Comparison of ENCODE assay signal across 1 cellular context in the genomic region with DNA sequence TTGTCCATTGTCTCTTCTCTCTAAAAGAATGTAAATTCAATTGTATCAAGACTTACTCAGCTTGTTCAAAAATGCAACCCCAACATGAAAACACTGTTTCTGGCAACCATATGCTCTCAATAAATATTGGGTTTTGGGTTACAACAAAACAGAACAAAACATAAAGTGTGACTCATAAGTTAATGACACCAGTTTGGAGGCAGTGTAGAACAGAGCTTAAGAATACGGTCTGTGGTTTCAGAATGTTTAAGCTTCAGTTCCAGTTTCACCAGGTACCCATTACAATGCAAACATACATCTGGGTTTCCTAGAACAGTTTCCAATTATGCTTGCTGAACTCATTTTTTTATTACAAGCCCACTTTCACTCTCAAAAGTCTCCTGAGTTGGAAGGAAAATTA.
TF ChIP-seq lines count a peak whose summit lies in the region.

No MANE protein-coding gene starts in this region.

TF ChIP-seq in GM12878, 131 proteins besides CTCF, POLR2A, EP300 and RAD21 (continued from another document):
- TF ChIP-seq, protein P1, sequence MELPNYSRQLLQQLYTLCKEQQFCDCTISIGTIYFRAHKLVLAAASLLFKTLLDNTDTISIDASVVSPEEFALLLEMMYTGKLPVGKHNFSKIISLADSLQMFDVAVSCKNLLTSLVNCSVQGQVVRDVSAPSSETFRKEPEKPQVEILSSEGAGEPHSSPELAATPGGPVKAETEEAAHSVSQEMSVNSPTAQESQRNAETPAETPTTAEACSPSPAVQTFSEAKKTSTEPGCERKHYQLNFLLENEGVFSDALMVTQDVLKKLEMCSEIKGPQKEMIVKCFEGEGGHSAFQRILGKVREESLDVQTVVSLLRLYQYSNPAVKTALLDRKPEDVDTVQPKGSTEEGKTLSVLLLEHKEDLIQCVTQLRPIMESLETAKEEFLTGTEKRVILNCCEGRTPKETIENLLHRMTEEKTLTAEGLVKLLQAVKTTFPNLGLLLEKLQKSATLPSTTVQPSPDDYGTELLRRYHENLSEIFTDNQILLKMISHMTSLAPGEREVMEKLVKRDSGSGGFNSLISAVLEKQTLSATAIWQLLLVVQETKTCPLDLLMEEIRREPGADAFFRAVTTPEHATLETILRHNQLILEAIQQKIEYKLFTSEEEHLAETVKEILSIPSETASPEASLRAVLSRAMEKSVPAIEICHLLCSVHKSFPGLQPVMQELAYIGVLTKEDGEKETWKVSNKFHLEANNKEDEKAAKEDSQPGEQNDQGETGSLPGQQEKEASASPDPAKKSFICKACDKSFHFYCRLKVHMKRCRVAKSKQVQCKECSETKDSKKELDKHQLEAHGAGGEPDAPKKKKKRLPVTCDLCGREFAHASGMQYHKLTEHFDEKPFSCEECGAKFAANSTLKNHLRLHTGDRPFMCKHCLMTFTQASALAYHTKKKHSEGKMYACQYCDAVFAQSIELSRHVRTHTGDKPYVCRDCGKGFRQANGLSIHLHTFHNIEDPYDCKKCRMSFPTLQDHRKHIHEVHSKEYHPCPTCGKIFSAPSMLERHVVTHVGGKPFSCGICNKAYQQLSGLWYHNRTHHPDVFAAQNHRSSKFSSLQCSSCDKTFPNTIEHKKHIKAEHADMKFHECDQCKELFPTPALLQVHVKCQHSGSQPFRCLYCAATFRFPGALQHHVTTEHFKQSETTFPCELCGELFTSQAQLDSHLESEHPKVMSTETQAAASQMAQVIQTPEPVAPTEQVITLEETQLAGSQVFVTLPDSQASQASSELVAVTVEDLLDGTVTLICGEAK (IDR thresholded peaks at IDR 0.05; ENCODE audit: borderline replicate concordance) = no peak; the same call in 1 of the 2 replicates
- TF ChIP-seq NR2C1 (IDR thresholded peaks at IDR 0.05) = no peak
- TF ChIP-seq DPF2 (IDR thresholded peaks at IDR 0.05) = peak; percentile 52; the same call in 1 of the 2 replicates
- no peak for TF ChIP-seq RAD51 (IDR thresholded peaks at IDR 0.05)
- TF ChIP-seq, protein P2, sequence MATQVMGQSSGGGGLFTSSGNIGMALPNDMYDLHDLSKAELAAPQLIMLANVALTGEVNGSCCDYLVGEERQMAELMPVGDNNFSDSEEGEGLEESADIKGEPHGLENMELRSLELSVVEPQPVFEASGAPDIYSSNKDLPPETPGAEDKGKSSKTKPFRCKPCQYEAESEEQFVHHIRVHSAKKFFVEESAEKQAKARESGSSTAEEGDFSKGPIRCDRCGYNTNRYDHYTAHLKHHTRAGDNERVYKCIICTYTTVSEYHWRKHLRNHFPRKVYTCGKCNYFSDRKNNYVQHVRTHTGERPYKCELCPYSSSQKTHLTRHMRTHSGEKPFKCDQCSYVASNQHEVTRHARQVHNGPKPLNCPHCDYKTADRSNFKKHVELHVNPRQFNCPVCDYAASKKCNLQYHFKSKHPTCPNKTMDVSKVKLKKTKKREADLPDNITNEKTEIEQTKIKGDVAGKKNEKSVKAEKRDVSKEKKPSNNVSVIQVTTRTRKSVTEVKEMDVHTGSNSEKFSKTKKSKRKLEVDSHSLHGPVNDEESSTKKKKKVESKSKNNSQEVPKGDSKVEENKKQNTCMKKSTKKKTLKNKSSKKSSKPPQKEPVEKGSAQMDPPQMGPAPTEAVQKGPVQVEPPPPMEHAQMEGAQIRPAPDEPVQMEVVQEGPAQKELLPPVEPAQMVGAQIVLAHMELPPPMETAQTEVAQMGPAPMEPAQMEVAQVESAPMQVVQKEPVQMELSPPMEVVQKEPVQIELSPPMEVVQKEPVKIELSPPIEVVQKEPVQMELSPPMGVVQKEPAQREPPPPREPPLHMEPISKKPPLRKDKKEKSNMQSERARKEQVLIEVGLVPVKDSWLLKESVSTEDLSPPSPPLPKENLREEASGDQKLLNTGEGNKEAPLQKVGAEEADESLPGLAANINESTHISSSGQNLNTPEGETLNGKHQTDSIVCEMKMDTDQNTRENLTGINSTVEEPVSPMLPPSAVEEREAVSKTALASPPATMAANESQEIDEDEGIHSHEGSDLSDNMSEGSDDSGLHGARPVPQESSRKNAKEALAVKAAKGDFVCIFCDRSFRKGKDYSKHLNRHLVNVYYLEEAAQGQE (IDR thresholded peaks at IDR 0.05; ENCODE audit: low read depth, low read length) = no peak
